8 cellular contexts compared by ENCODE assay signal in genomic region chr11:46649180-46649738, GRCh38. TPM values are rescaled to one million over a fixed set of nuclear protein-coding genes. Genes with fewer than 3 reads are reported as not detected.
A peak's percentile ranks its signal among the peaks of the same experiment; 100 is the strongest.
DNase-seq lines count a peak whose midpoint lies in the region; ATAC-seq, FAIRE-seq and TF ChIP-seq lines count a peak whose summit lies in the region.

No MANE protein-coding gene starts in this region.

- DNase-seq in HFFc6: peak; percentile 96
- DNase-seq in astrocyte (ENCODE audit: low read depth): peak; percentile 95
- peak; percentile 59 to 89 for DNase-seq in hippocampal formation (lab: John Stamatoyannopoulos, UW)
- DNase-seq in skeletal muscle cell (ENCODE audit: low read depth): peak; percentile 98
- DNase-seq in NK-92 treated with Interleukin-12 subunit alpha and Interleukin-12 subunit beta, amount 100 ng/mL, for 24 hours (lab: John Stamatoyannopoulos, UW): no peak
- DNase-seq in NOMO-1 treated with dmso at 0.1 percent for 144 hours (lab: John Stamatoyannopoulos, UW; ENCODE audit: unreplicated experiment): no peak
- DNase-seq in T-cell: no peak
- DNase-seq in NCI-H2081 (lab: John Stamatoyannopoulos, UW): no peak

- peaks cover 35% of the 10 kb centered on the region for H3K36me3 ChIP-seq in astrocyte (ENCODE audit: insufficient read depth, low read length)

- H3K4me2 ChIP-seq in astrocyte (ENCODE audit: low read length): peak overlapping the region; percentile 80

- peak overlapping the region; percentile 66 for H2AFZ ChIP-seq in astrocyte (ENCODE audit: low read depth, low read length)

- H3K27ac Mint-ChIP-seq in HFFc6 (peak overlapping the region; percentile 95), astrocyte (ENCODE audit: unreplicated experiment) (peak overlapping the region; percentile 85), T-cell (no peak overlapping the region)

- peaks cover 20% of the 10 kb centered on the region for H3K4me1 ChIP-seq in astrocyte (ENCODE audit: insufficient read depth, low read length)

- H3K4me1 Mint-ChIP-seq in HFFc6 (ENCODE audit: low read depth) (peaks cover 30% of the 10 kb centered on the region), astrocyte (ENCODE audit: low read depth, unreplicated experiment) (peaks cover 30% of the 10 kb centered on the region), T-cell (no peaks in the 10 kb centered on the region)

- peak; percentile 82 for FAIRE-seq in astrocyte (lab: Jason Lieb, UNC)

- H3K9me3 ChIP-seq in astrocyte (ENCODE audit: insufficient read depth, low read depth, low read length): no peaks in the 10 kb centered on the region

- ATAC-seq in T-cell (replicated peaks in 1 of 4): no peak

- peak overlapping the region; percentile 99 for H3K27ac ChIP-seq in astrocyte (ENCODE audit: low read depth, low read length)

- H3K4me3 ChIP-seq in astrocyte (ENCODE audit: insufficient read depth, low read depth, low read length): peak overlapping the region; percentile 30
- no peak overlapping the region for H3K4me3 ChIP-seq in skeletal muscle cell (ENCODE audit: low read depth, low read length)

- peak overlapping the region; percentile 76 for H3K4me3 Mint-ChIP-seq in HFFc6
- H3K4me3 Mint-ChIP-seq in astrocyte (ENCODE audit: unreplicated experiment): no peak overlapping the region
- H3K4me3 Mint-ChIP-seq in T-cell: no peak overlapping the region

- H3K9me3 Mint-ChIP-seq in HFFc6: no peaks in the 10 kb centered on the region
- H3K9me3 Mint-ChIP-seq in astrocyte (ENCODE audit: unreplicated experiment): no peaks in the 10 kb centered on the region
- no peaks in the 10 kb centered on the region for H3K9me3 Mint-ChIP-seq in T-cell

- H3K27me3 ChIP-seq in astrocyte (ENCODE audit: insufficient read depth, low read length): no peaks in the 10 kb centered on the region

- H3K79me2 ChIP-seq in astrocyte (ENCODE audit: insufficient read depth, low read length): peaks cover under 1% of the 10 kb centered on the region

- POLR2A ChIA-PET in T-cell (lab: Charles Lee): no interaction called here

- no peaks in the 10 kb centered on the region for H4K20me1 ChIP-seq in astrocyte (ENCODE audit: insufficient read depth, low read length)

- CTCF ChIA-PET in T-cell (lab: Charles Lee): no interaction called here

- H3K27me3 Mint-ChIP-seq in HFFc6 (ENCODE audit: insufficient read depth): no peaks in the 10 kb centered on the region
- no peaks in the 10 kb centered on the region for H3K27me3 Mint-ChIP-seq in astrocyte (ENCODE audit: low read depth, unreplicated experiment)
- no peaks in the 10 kb centered on the region for H3K27me3 Mint-ChIP-seq in T-cell

- TF ChIP-seq CTCF in HFFc6 (IDR thresholded peaks at IDR 0.05) (no peak), astrocyte (IDR thresholded peaks at IDR 0.05; ENCODE audit: insufficient read depth, low read depth, low read length) (no peak)

- H3K36me3 Mint-ChIP-seq in HFFc6 (ENCODE audit: low read depth): peaks cover 9% of the 10 kb centered on the region
- H3K36me3 Mint-ChIP-seq in astrocyte (ENCODE audit: low read depth, unreplicated experiment): peaks cover 19% of the 10 kb centered on the region
- peaks cover 46% of the 10 kb centered on the region for H3K36me3 Mint-ChIP-seq in T-cell

- H3K9ac ChIP-seq in astrocyte (ENCODE audit: low read length): peak overlapping the region; percentile 82

RNA-seq across cellular contexts. Expression of gene ATG13, which starts 31.9 kb away (rescaled TPM):
- 10 to 100 TPM; 64.2 to 94.0 (median 85.3) TPM for total RNA-seq in HFFc6 (2021; fragmentation: NEBNext Ultra II Directional; extraction: Animal tissue kit (Norgen Biotek cat#: 25700))
- total RNA-seq in astrocyte (116 and 117 TPM in 2 replicates), T-cell (100 to 1,000 TPM in 4 of 5 donors, 10 to 100 TPM in 1; 91.8 to 115 (median 102) TPM)

RNA-seq across cellular contexts. Expression of gene HARBI1, which starts 32.2 kb away (rescaled TPM):
- total RNA-seq in HFFc6 (2021; fragmentation: NEBNext Ultra II Directional; extraction: Animal tissue kit (Norgen Biotek cat#: 25700)): 1 to 10 TPM; 3.8 to 5.2 (median 4.7) TPM
- total RNA-seq in astrocyte: 7.9 and 8.1 TPM in 2 replicates
- total RNA-seq in T-cell: 10 to 100 TPM in 3 of 5 donors, 1 to 10 TPM in 2; 6.7 to 17.3 (median 10.3) TPM

RNA-seq across cellular contexts. Expression of gene ARHGAP1, which starts 51.2 kb away (rescaled TPM):
- 100 to 1,000 TPM; 107 to 134 (median 110) TPM for total RNA-seq in HFFc6 (2021; fragmentation: NEBNext Ultra II Directional; extraction: Animal tissue kit (Norgen Biotek cat#: 25700))
- total RNA-seq in astrocyte (116 and 129 TPM in 2 replicates), T-cell (10 to 100 TPM; 64.6 to 71.8 (median 70.3) TPM)

RNA-seq across cellular contexts. Expression of gene ZNF408, which starts 51.6 kb away (rescaled TPM):
- total RNA-seq in HFFc6 (2021; fragmentation: NEBNext Ultra II Directional; extraction: Animal tissue kit (Norgen Biotek cat#: 25700)): 10 to 100 TPM in 1 of 6 experiments, 1 to 10 TPM in 5; 7.6 to 12.3 (median 9.0) TPM
- 18.3 and 20.3 TPM in 2 replicates for total RNA-seq in astrocyte
- total RNA-seq in T-cell: 10 to 100 TPM in 4 of 5 donors, 1 to 10 TPM in 1; 6.1 to 22.4 (median 19.7) TPM

RNA-seq across cellular contexts. Expression of gene AMBRA1, which starts 55.4 kb away (rescaled TPM):
- total RNA-seq in HFFc6 (2021; fragmentation: NEBNext Ultra II Directional; extraction: Animal tissue kit (Norgen Biotek cat#: 25700)): 10 to 100 TPM; 23.2 to 25.9 (median 24.4) TPM
- total RNA-seq in astrocyte: 29.0 and 29.4 TPM in 2 replicates
- total RNA-seq in T-cell: 10 to 100 TPM; 35.5 to 49.7 (median 42.7) TPM

Comparison
In these comparisons a context has a peak if more than half of its experiments do, and no peak if none do; other contexts are left out.
1. DNase-seq: peak in HFFc6 (single experiment), astrocyte (single experiment), hippocampal formation (2 of 2) and skeletal muscle cell (single experiment); none in NK-92 treated with Interleukin-12 subunit alpha and Interleukin-12 subunit beta, amount 100 ng/mL, for 24 hours (single experiment), NOMO-1 treated with dmso at 0.1 percent for 144 hours (single experiment), T-cell (0 of 34) and NCI-H2081 (0 of 2).
2. H3K27ac Mint-ChIP-seq: peak in HFFc6 (single experiment) and astrocyte (single experiment); none in T-cell (0 of 2).